In the genomic region with DNA sequence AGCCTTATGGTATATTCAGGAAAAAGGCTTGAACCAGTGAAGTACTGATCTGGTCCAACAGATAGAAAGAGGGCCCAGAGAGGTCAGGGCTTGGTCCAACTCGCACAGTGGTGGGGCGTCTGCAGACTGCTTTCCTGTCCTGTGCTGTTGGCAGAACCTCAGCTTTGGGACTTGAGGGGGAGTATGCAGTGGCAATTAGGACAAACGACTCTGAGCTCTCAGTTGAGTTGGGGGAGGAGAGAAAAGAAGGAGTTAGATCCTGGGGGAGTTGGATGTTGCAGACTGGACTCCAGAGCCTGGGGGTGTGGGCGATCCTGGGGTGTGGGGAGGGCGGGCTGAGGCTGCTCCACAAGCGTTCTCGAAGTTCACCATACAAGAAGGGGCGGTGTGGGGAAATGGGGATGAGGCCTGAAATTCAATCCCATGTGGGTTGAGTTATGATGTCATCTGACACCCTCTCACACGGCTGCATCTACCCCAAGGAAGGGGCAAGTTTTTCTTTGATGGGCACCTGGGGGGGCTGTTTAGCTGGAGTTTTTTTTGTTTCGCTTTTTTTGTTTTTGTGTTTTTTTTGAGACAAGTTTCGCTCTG, we compare ENCODE assay signal across 14 cellular contexts. TPM values are rescaled to one million over a fixed set of nuclear protein-coding genes. Genes with fewer than 3 reads are reported as not detected.
DNase-seq lines count a peak whose midpoint lies in the region; ATAC-seq and TF ChIP-seq lines count a peak whose summit lies in the region.
"Had no signal": no experiment of that assay in that cellular context is flagged by ENCODE, and none has a peak within 500 bp of the region (broad histone marks: within the 10 kb centered on the region; RNA-seq: fewer than 3 reads in every experiment).

No MANE protein-coding gene starts in this region.

- no peak for DNase-seq in CD8-positive, alpha-beta T cell
- DNase-seq in H7 (peak; percentile 60), HT-29 (ENCODE audit: low spot score) (no peak), NCI-H774 (lab: John Stamatoyannopoulos, UW) (no peak), NCI-H510A (lab: John Stamatoyannopoulos, UW) (no peak)
- no peak for DNase-seq in activated naive CD8-positive, alpha-beta T cell treated with anti-CD3 and anti-CD28 coated beads, Interleukin-2, amount 50 U/mL, for 24 hours
- DNase-seq: esophagus squamous epithelium; hippocampal formation; mesenchymal stem cell; MG63; stimulated activated CD4-positive, alpha-beta T cell treated with anti-CD3 and anti-CD28 coated beads, Interleukin-4, amount 100 ng/mL, for 4 hours had no signal

- no peak overlapping the region for H3K4me3 ChIP-seq in CD8-positive, alpha-beta T cell (ENCODE audit: low read depth, low read length)
- no peak overlapping the region for H3K4me3 ChIP-seq in H7 (ENCODE audit: insufficient read depth, low read depth, low read length)
- H3K4me3 ChIP-seq: esophagus squamous epithelium, MG63 had no signal

- ATAC-seq in CD8-positive, alpha-beta T cell: no peak
- ATAC-seq in activated naive CD8-positive, alpha-beta T cell treated with anti-CD3 and anti-CD28 coated beads, Interleukin-2, amount 50 U/mL, for 24 hours: no peak
- ATAC-seq: Panc1 had no signal

- H3K27me3 Mint-ChIP-seq in CD8-positive, alpha-beta T cell (ENCODE audit: low read depth): no peaks in the 10 kb centered on the region
- H3K27me3 Mint-ChIP-seq in activated naive CD8-positive, alpha-beta T cell treated with anti-CD3 and anti-CD28 coated beads, Interleukin-2, amount 50 U/mL, for 24 hours: no peaks in the 10 kb centered on the region
- peaks cover 29% of the 10 kb centered on the region for H3K27me3 Mint-ChIP-seq in nephron (ENCODE audit: low read depth)

- CTCF ChIA-PET in CD8-positive, alpha-beta T cell (lab: Charles Lee): interaction anchor here (1.0 to 10.0 kb wide), 11 partner anchors 13 to 228 kb away, joined by 3 to 110 read pairs (median 9); a partner anchor contains a TSS

- intact Hi-C loops in CD8-positive, alpha-beta T cell (cut with DNase I, micrococcal nuclease): loop anchor here (5.0 kb wide), 3 partner anchors 65 to 225 kb away; a partner anchor contains a TSS

- H3K9me3 ChIP-seq in CD8-positive, alpha-beta T cell (ENCODE audit: low read length): no peaks in the 10 kb centered on the region
- H3K9me3 ChIP-seq: esophagus squamous epithelium, MG63 had no signal

- H3K4me1 Mint-ChIP-seq in CD8-positive, alpha-beta T cell (ENCODE audit: low read depth): peaks cover 39% of the 10 kb centered on the region
- H3K4me1 Mint-ChIP-seq in activated naive CD8-positive, alpha-beta T cell treated with anti-CD3 and anti-CD28 coated beads, Interleukin-2, amount 50 U/mL, for 24 hours: peaks cover 58% of the 10 kb centered on the region
- H3K4me1 Mint-ChIP-seq in nephron: peaks cover 21% of the 10 kb centered on the region

- peak overlapping the region; percentile 43 for H3K27ac Mint-ChIP-seq in CD8-positive, alpha-beta T cell
- H3K27ac Mint-ChIP-seq in activated naive CD8-positive, alpha-beta T cell treated with anti-CD3 and anti-CD28 coated beads, Interleukin-2, amount 50 U/mL, for 24 hours: peak overlapping the region; percentile 85
- H3K27ac Mint-ChIP-seq in nephron: peak overlapping the region; percentile 67 to 93 (median 88)

- peak overlapping the region; percentile 53 for H3K4me3 Mint-ChIP-seq in CD8-positive, alpha-beta T cell
- peak overlapping the region; percentile 59 for H3K4me3 Mint-ChIP-seq in activated naive CD8-positive, alpha-beta T cell treated with anti-CD3 and anti-CD28 coated beads, Interleukin-2, amount 50 U/mL, for 24 hours
- peak overlapping the region; percentile 78 to 87 (median 83) for H3K4me3 Mint-ChIP-seq in nephron

- POLR2A ChIA-PET in CD8-positive, alpha-beta T cell (lab: Charles Lee): interaction anchor here (0.6 to 4.6 kb wide), 6 partner anchors 22 to 168 kb away, joined by 3 to 59 read pairs (median 21); a partner anchor contains a TSS

- no peaks in the 10 kb centered on the region for H3K36me3 ChIP-seq in CD8-positive, alpha-beta T cell (ENCODE audit: insufficient read depth, low read length)
- peaks cover 2% of the 10 kb centered on the region; the same call in 1 of the 2 replicates for H3K36me3 ChIP-seq in H7 (replicated peaks; ENCODE audit: control insufficient read depth, insufficient read depth, low read length)
- H3K36me3 ChIP-seq: MG63 had no signal

- H3K36me3 Mint-ChIP-seq in CD8-positive, alpha-beta T cell: no peaks in the 10 kb centered on the region
- no peaks in the 10 kb centered on the region for H3K36me3 Mint-ChIP-seq in activated naive CD8-positive, alpha-beta T cell treated with anti-CD3 and anti-CD28 coated beads, Interleukin-2, amount 50 U/mL, for 24 hours (ENCODE audit: low read depth)
- no peaks in the 10 kb centered on the region for H3K36me3 Mint-ChIP-seq in nephron (ENCODE audit: low read depth)

- no peak for TF ChIP-seq CTCF in CD8-positive, alpha-beta T cell (IDR thresholded peaks at IDR 0.05)
- no peak for TF ChIP-seq CTCF in nephron (IDR thresholded peaks at IDR 0.05; ENCODE audit: unreplicated experiment in 3 of 3)

- peaks cover 36% of the 10 kb centered on the region for H3K4me1 ChIP-seq in CD8-positive, alpha-beta T cell (ENCODE audit: insufficient read depth, low read length)

- H3K27ac ChIP-seq in CD8-positive, alpha-beta T cell (ENCODE audit: low read depth, low read length): no peak overlapping the region

- H3K9me3 Mint-ChIP-seq in CD8-positive, alpha-beta T cell: no peaks in the 10 kb centered on the region
- no peaks in the 10 kb centered on the region for H3K9me3 Mint-ChIP-seq in activated naive CD8-positive, alpha-beta T cell treated with anti-CD3 and anti-CD28 coated beads, Interleukin-2, amount 50 U/mL, for 24 hours
- H3K9me3 Mint-ChIP-seq in nephron: no peaks in the 10 kb centered on the region

- H3K27me3 ChIP-seq in CD8-positive, alpha-beta T cell (ENCODE audit: insufficient read depth, low read length): no peaks in the 10 kb centered on the region
- H3K27me3 ChIP-seq in H7 (ENCODE audit: control insufficient read depth, insufficient read depth, low read length): peaks cover 7% of the 10 kb centered on the region
- H3K27me3 ChIP-seq: esophagus squamous epithelium, MG63 had no signal

RNA-seq across cellular contexts. Expression of a gene that starts 14.6 kb away (rescaled TPM):
- not detected for total RNA-seq in CD8-positive, alpha-beta T cell
- 34.3 and 61.6 TPM in 2 replicates for total RNA-seq in H7 (2014; rRNA removed; shearing (Covaris generic))
- total RNA-seq in HT-29 (2014; rRNA removed; shearing (Covaris generic)): 127 and 142 TPM in 2 replicates
- total RNA-seq: cerebellum had no signal

RNA-seq across cellular contexts. Expression of a gene that starts 22.0 kb away (rescaled TPM):
- 10 to 100 TPM; 29.5 to 30.1 TPM for total RNA-seq in CD8-positive, alpha-beta T cell
- 47.7 and 56.1 TPM in 2 replicates for total RNA-seq in H7 (2014; rRNA removed; shearing (Covaris generic))
- 118 and 121 TPM in 2 replicates for total RNA-seq in HT-29 (2014; rRNA removed; shearing (Covaris generic))

RNA-seq across cellular contexts. Expression of a gene that starts 52.5 kb away (rescaled TPM):
- total RNA-seq in CD8-positive, alpha-beta T cell: 1 to 10 TPM; 2.6 to 2.9 TPM
- total RNA-seq in H7 (2014; rRNA removed; shearing (Covaris generic)): 186 and 207 TPM in 2 replicates
- 91.0 and 110 TPM in 2 replicates for total RNA-seq in HT-29 (2014; rRNA removed; shearing (Covaris generic))

Comparison
In these comparisons a context has a peak if more than half of its experiments do, and no peak if none do; other contexts are left out.
1. RNA of a gene that starts 14.6 kb away (total RNA-seq): 127 to 142 TPM in HT-29 and 34.3 to 61.6 TPM in H7; not detected in CD8-positive, alpha-beta T cell; every median in the first group is over 10 times any median in the second.
2. RNA of a gene that starts 52.5 kb away (total RNA-seq): 186 to 207 TPM in H7 and 91.0 to 110 TPM in HT-29; 2.6 to 2.9 TPM in CD8-positive, alpha-beta T cell; every median in the first group is over 10 times any median in the second.
3. Peak in every context shown above with its lines, with median percentiles within 50 percentile points of each other: H3K27ac Mint-ChIP-seq and H3K4me3 Mint-ChIP-seq.